In the genomic region with DNA sequence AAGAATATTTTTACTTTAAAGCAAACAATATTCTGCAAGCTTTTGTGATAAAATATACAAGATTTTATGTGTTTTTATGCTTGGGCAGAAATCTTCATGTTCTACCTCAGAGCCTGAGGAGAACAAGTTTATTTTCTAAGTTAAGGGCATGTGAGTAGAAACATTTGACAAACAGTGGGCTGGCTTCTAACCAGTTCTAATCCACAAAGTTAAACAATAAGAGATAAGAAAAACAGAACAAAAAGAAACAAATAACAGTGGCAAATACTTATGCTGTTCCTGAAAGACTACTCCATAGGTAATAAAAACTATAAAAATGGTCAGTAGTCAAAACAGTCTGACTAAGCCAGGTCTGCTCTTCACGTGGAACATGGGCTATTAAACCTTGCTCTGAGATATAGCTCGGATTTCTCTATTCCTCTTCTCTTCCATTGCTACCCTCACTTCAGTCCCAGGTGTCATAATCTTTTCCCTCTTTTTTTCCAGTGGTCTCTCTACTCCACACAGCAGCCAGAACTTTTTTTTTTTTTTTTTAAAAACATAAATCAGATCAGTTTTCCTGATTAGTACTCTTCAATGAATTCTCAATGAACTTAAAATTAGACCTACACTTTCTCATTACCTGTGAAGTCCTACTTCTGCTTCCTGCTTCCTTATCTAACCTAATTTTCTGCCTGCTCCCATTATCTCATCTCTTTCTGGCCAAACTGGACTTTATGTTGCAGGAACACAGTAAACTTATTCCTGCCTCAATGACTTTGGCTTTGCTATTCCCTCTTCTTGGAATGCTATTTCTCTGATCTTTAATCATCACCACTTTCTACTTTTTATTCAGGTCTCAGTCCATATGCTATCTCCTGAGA, we compare ENCODE assay signal across 27 cellular contexts.
"Had no signal": no experiment of that assay in that cellular context is flagged by ENCODE, and none has a peak within 500 bp of the region (broad histone marks: within the 10 kb centered on the region; RNA-seq: fewer than 3 reads in every experiment).

No MANE protein-coding gene starts in this region.

- H3K27me3 ChIP-seq: breast epithelium, esophagus squamous epithelium, ovary, right atrium auricular region, transverse colon had no signal

- H3K4me1 ChIP-seq: breast epithelium, esophagus squamous epithelium, psoas muscle, right atrium auricular region, transverse colon had no signal

- H3K4me3 ChIP-seq: breast epithelium, esophagus squamous epithelium, ovary, psoas muscle, right atrium auricular region, transverse colon had no signal

- H3K4me1 Mint-ChIP-seq: activated CD8-positive, alpha-beta memory T cell treated with anti-CD3 and anti-CD28 coated beads, Interleukin-2, amount 10 ng/mL, durations not matched to agents 7 days and 5 days; WTC11 had no signal

- H3K9me3 Mint-ChIP-seq: activated naive CD4-positive, alpha-beta T cell treated with anti-CD3 and anti-CD28 coated beads, Interleukin-2, amount 50 U/mL, for 72 hours; dendritic cell treated with granulocyte-macrophage colony-stimulating factor and Interleukin-4, amounts not matched to agents 40 ng/mL and 50 ng/mL, for 4 days; T-helper 1 cell treated with Interleukin-12 subunit alpha and Interleukin-12 subunit beta and Interleukin-4 antibody, amounts not matched to agents 30 μg/mL and 1 μg/mL, for 36 hours; WTC11 had no signal

- H3K36me3 ChIP-seq: breast epithelium, esophagus squamous epithelium, ovary, right atrium auricular region, transverse colon had no signal

- H3K36me3 Mint-ChIP-seq: activated CD8-positive, alpha-beta memory T cell treated with anti-CD3 and anti-CD28 coated beads, Interleukin-2, amount 10 ng/mL, durations not matched to agents 7 days and 5 days; activated naive CD4-positive, alpha-beta T cell treated with anti-CD3 and anti-CD28 coated beads, Interleukin-2, amount 50 U/mL, for 72 hours; naive thymus-derived CD4-positive, alpha-beta T cell; WTC11 had no signal

- H3K4me3 Mint-ChIP-seq: activated CD8-positive, alpha-beta memory T cell treated with anti-CD3 and anti-CD28 coated beads, Interleukin-2, amount 10 ng/mL, durations not matched to agents 7 days and 5 days; activated CD8-positive, alpha-beta T cell treated with anti-CD3 and anti-CD28 coated beads, Interleukin-2, amount 10 ng/mL, durations not matched to agents 7 days and 5 days; activated T-cell treated with anti-CD3 and anti-CD28 coated beads, Interleukin-2, amount 50 U/mL, for 72 hours; dendritic cell treated with granulocyte-macrophage colony-stimulating factor and Interleukin-4, amounts not matched to agents 40 ng/mL and 50 ng/mL, for 4 days; naive thymus-derived CD4-positive, alpha-beta T cell; T-helper 1 cell treated with Interleukin-12 subunit alpha and Interleukin-12 subunit beta and Interleukin-4 antibody, amounts not matched to agents 30 μg/mL and 1 μg/mL, for 36 hours; WTC11 had no signal

- H3K27me3 Mint-ChIP-seq: activated CD8-positive, alpha-beta memory T cell treated with anti-CD3 and anti-CD28 coated beads, Interleukin-2, amount 10 ng/mL, durations not matched to agents 7 days and 5 days; dendritic cell treated with granulocyte-macrophage colony-stimulating factor and Interleukin-4, amounts not matched to agents 40 ng/mL and 50 ng/mL, for 4 days; naive thymus-derived CD4-positive, alpha-beta T cell had no signal

- DNase-seq: activated CD4-positive, alpha-beta T cell treated with anti-CD3 and anti-CD28 coated beads for 1 hour; activated CD8-positive, alpha-beta memory T cell treated with anti-CD3 and anti-CD28 coated beads, Interleukin-2, amount 10 ng/mL, durations not matched to agents 7 days and 5 days; activated CD8-positive, alpha-beta T cell treated with anti-CD3 and anti-CD28 coated beads, Interleukin-2, amount 10 ng/mL, durations not matched to agents 7 days and 5 days; activated naive CD4-positive, alpha-beta T cell; activated T-cell treated with anti-CD3 and anti-CD28 coated beads, Interleukin-2, amount 50 U/mL, for 72 hours; central memory CD4-positive, alpha-beta T cell; esophagus squamous epithelium; kidney glomerular epithelial cell; left ventricle myocardium superior; midbrain; naive thymus-derived CD4-positive, alpha-beta T cell; ovary; psoas muscle; SK-N-SH; stimulated activated CD4-positive, alpha-beta T cell treated with anti-CD3 and anti-CD28 coated beads, Interleukin-15, amount 100 ng/mL, for 24 hours; stimulated activated CD4-positive, alpha-beta T cell treated with anti-CD3 and anti-CD28 coated beads, Interleukin-2, amount 100 ng/mL, for 24 hours; stimulated activated naive CD4-positive, alpha-beta T cell treated with Interleukin-2 at 50 U/mL for 16 hours; SW 1271; T1000; transverse colon had no signal

- H3K27ac ChIP-seq: breast epithelium, epithelial cell of prostate, esophagus squamous epithelium, ovary, psoas muscle, right atrium auricular region, transverse colon had no signal

- H3K27ac Mint-ChIP-seq: activated CD8-positive, alpha-beta memory T cell treated with anti-CD3 and anti-CD28 coated beads, Interleukin-2, amount 10 ng/mL, durations not matched to agents 7 days and 5 days; activated CD8-positive, alpha-beta T cell treated with anti-CD3 and anti-CD28 coated beads, Interleukin-2, amount 10 ng/mL, durations not matched to agents 7 days and 5 days; activated naive CD4-positive, alpha-beta T cell treated with anti-CD3 and anti-CD28 coated beads, Interleukin-2, amount 50 U/mL, for 72 hours; activated T-cell treated with anti-CD3 and anti-CD28 coated beads, Interleukin-2, amount 50 U/mL, for 72 hours; dendritic cell treated with granulocyte-macrophage colony-stimulating factor and Interleukin-4, amounts not matched to agents 40 ng/mL and 50 ng/mL, for 4 days; naive thymus-derived CD4-positive, alpha-beta T cell; T-helper 1 cell treated with Interleukin-12 subunit alpha and Interleukin-12 subunit beta and Interleukin-4 antibody, amounts not matched to agents 30 μg/mL and 1 μg/mL, for 36 hours; WTC11 had no signal

- ATAC-seq: activated CD8-positive, alpha-beta memory T cell treated with anti-CD3 and anti-CD28 coated beads, Interleukin-2, amount 10 ng/mL, durations not matched to agents 7 days and 5 days; activated CD8-positive, alpha-beta T cell treated with anti-CD3 and anti-CD28 coated beads, Interleukin-2, amount 10 ng/mL, durations not matched to agents 7 days and 5 days; activated naive CD4-positive, alpha-beta T cell treated with anti-CD3 and anti-CD28 coated beads, Interleukin-2, amount 50 U/mL, for 72 hours; activated T-cell treated with anti-CD3 and anti-CD28 coated beads, Interleukin-2, amount 50 U/mL, for 72 hours; left ventricle myocardium superior; naive thymus-derived CD4-positive, alpha-beta T cell; psoas muscle; WTC11 had no signal

- H3K9me3 ChIP-seq: breast epithelium, esophagus squamous epithelium, ovary, psoas muscle, right atrium auricular region, SK-N-SH, transverse colon had no signal
